In genomic region chr11:114738954-114739353, GRCh38 we compare ENCODE assay signal across 8 cellular contexts.
DNase-seq lines count a peak whose midpoint lies in the region; ATAC-seq and TF ChIP-seq lines count a peak whose summit lies in the region.

No MANE protein-coding gene starts in this region.

- no peak overlapping the region for H3K9ac ChIP-seq in MM.1S (ENCODE audit: low read length)

- H3K79me2 ChIP-seq in MM.1S (ENCODE audit: low read length): no peaks in the 10 kb centered on the region

- no peaks in the 10 kb centered on the region for H3K9me2 ChIP-seq in MM.1S (replicated peaks; ENCODE audit: insufficient read depth, low read length)

- H3K4me2 ChIP-seq in MM.1S (ENCODE audit: low read depth, low read length): no peak overlapping the region

- H3K9me3 Mint-ChIP-seq in neural crest cell: no peaks in the 10 kb centered on the region

- peaks cover 6% of the 10 kb centered on the region for H3K27me3 Mint-ChIP-seq in neural crest cell (ENCODE audit: low read depth)

- no peak for DNase-seq in AG09319 (ENCODE audit: extremely low read depth, low read depth)
- DNase-seq in GM12864 (ENCODE audit: low read depth): peak; percentile 10
- DNase-seq in MM.1S: peak; percentile 78
- DNase-seq in SKM-1 treated with dmso at 0.1 percent for 144 hours (lab: John Stamatoyannopoulos, UW; ENCODE audit: unreplicated experiment): peak; percentile 32
- peak; percentile 67 for DNase-seq in epithelial cell of esophagus (ENCODE audit: low read depth)
- peak; percentile 18 for DNase-seq in neural crest cell (ENCODE audit: low read depth, low spot score)

- H3K4me3 ChIP-seq in GM12864 (ENCODE audit: low read depth, low read length) (no peak overlapping the region), MM.1S (ENCODE audit: low read length) (no peak overlapping the region), epithelial cell of esophagus (ENCODE audit: low read length) (no peak overlapping the region)

- H3K4me1 ChIP-seq in MM.1S (ENCODE audit: low read length): no peaks in the 10 kb centered on the region

- no peaks in the 10 kb centered on the region for H3K4me1 Mint-ChIP-seq in neural crest cell

- no peak overlapping the region for H2AFZ ChIP-seq in MM.1S (ENCODE audit: low read length)

- no peaks in the 10 kb centered on the region for H3F3A ChIP-seq in MM.1S (ENCODE audit: insufficient read depth, low read length)

- TF ChIP-seq CTCF in AG09319 (IDR thresholded peaks at IDR 0.05; ENCODE audit: low read depth, low read length) (peak; percentile 45), GM12864 (IDR thresholded peaks at IDR 0.05; ENCODE audit: low read depth, low read length, missing control alignments) (peak; percentile 83), MM.1S (IDR thresholded peaks at IDR 0.05; ENCODE audit: low read length) (peak; percentile 83), epithelial cell of esophagus (IDR thresholded peaks at IDR 0.05; ENCODE audit: insufficient read depth, low read depth, low read length, missing control alignments) (peak; percentile 83), neural crest cell (conservative IDR thresholded peaks at IDR 0.05) (peak; percentile 81)

- no peaks in the 10 kb centered on the region for H3K36me3 ChIP-seq in MM.1S (replicated peaks; ENCODE audit: insufficient read depth, low read length)

- H3K27ac ChIP-seq in MM.1S (ENCODE audit: low read length): no peak overlapping the region

- H3K27me3 ChIP-seq in MM.1S (replicated peaks; ENCODE audit: insufficient read depth, low read length): no peaks in the 10 kb centered on the region

- H3K36me3 Mint-ChIP-seq in neural crest cell (ENCODE audit: low read depth): no peaks in the 10 kb centered on the region

- no peaks in the 10 kb centered on the region for H3K9me3 ChIP-seq in MM.1S (replicated peaks; ENCODE audit: insufficient read depth, low read length)

- no peak overlapping the region for H3K4me3 Mint-ChIP-seq in neural crest cell

- no peaks in the 10 kb centered on the region for H4K20me1 ChIP-seq in MM.1S (ENCODE audit: insufficient read depth, low read length)

- ATAC-seq in GM19351 (IDR thresholded peaks at IDR 0.05; ENCODE audit: unreplicated experiment): no peak
- no peak for ATAC-seq in GM19397 (IDR thresholded peaks at IDR 0.05; ENCODE audit: unreplicated experiment)

- H3K27ac Mint-ChIP-seq in neural crest cell (ENCODE audit: unreplicated experiment): no peak overlapping the region
